11 cellular contexts compared by ENCODE assay signal in genomic region chr2:96143231-96143847, GRCh38. TPM values are rescaled to one million over a fixed set of nuclear protein-coding genes. Genes with fewer than 3 reads are reported as not detected.
DNase-seq lines count a peak whose midpoint lies in the region; ATAC-seq and TF ChIP-seq lines count a peak whose summit lies in the region.
"Had no signal": no experiment of that assay in that cellular context is flagged by ENCODE, and none has a peak within 500 bp of the region (broad histone marks: within the 10 kb centered on the region; RNA-seq: fewer than 3 reads in every experiment).

No MANE protein-coding gene starts in this region.

- DNase-seq in left cardiac atrium (peak; percentile 17), right atrium auricular region (ENCODE audit: low spot score) (no peak), immature natural killer cell (peak in 2 of 3 donors; percentile 47 to 48), SIG-M5 (lab: John Stamatoyannopoulos, UW) (no peak)
- no peak for DNase-seq in activated CD4-positive, alpha-beta T cell treated with anti-CD3 and anti-CD28 coated beads, Interleukin-2, amount 10 ng/mL, durations not matched to agents 7 days and 5 days
- DNase-seq: NCI-H1436 had no signal

- H3K4me3 ChIP-seq in right atrium auricular region: no peak overlapping the region
- H3K4me3 ChIP-seq in urinary bladder (ENCODE audit: low read depth, low read length): peak overlapping the region; percentile 61

- peak overlapping the region; percentile 92 for H3K4me3 Mint-ChIP-seq in activated CD4-positive, alpha-beta T cell treated with anti-CD3 and anti-CD28 coated beads, Interleukin-2, amount 10 ng/mL, durations not matched to agents 7 days and 5 days
- peak overlapping the region; percentile 90 to 95 (median 91) for H3K4me3 Mint-ChIP-seq in immature natural killer cell

- peaks cover 0 to 46% of the 10 kb centered on the region in 2 donors for H3K4me1 ChIP-seq in right atrium auricular region
- H3K4me1 ChIP-seq in urinary bladder (ENCODE audit: insufficient read depth): no peaks in the 10 kb centered on the region

- peak overlapping the region; percentile 96 for H3K27ac Mint-ChIP-seq in activated CD4-positive, alpha-beta T cell treated with anti-CD3 and anti-CD28 coated beads, Interleukin-2, amount 10 ng/mL, durations not matched to agents 7 days and 5 days
- peak overlapping the region; percentile 84 to 95 (median 90) for H3K27ac Mint-ChIP-seq in immature natural killer cell

- H3K36me3 ChIP-seq in right atrium auricular region (no peaks in the 10 kb centered on the region), urinary bladder (ENCODE audit: insufficient read depth) (no peaks in the 10 kb centered on the region)

- H3K9me3 ChIP-seq in right atrium auricular region: no peaks in the 10 kb centered on the region
- H3K9me3 ChIP-seq: heart right ventricle had no signal

- intact Hi-C loops in left cardiac atrium (cut with DNase I): no loop called here

- CTCF ChIA-PET in activated CD4-positive, alpha-beta T cell treated with anti-CD3 and anti-CD28 coated beads, Interleukin-2, amount 10 ng/mL, durations not matched to agents 7 days and 5 days (lab: Charles Lee): interaction anchor here (1.3 to 15.6 kb wide), 5 partner anchors 10 to 124 kb away, joined by 5 to 239 read pairs (median 6); no protein-coding TSS in a partner anchor

- no peaks in the 10 kb centered on the region for H3K27me3 Mint-ChIP-seq in activated CD4-positive, alpha-beta T cell treated with anti-CD3 and anti-CD28 coated beads, Interleukin-2, amount 10 ng/mL, durations not matched to agents 7 days and 5 days
- peaks cover 20 to 40% (median 26%) of the 10 kb centered on the region in 3 donors for H3K27me3 Mint-ChIP-seq in immature natural killer cell (ENCODE audit: low read depth in 3 of 3)

- WGBS in urinary bladder: 83% methylated on average over 10 of the region's 10 CpGs

- peaks cover 56% of the 10 kb centered on the region for H3K4me1 Mint-ChIP-seq in activated CD4-positive, alpha-beta T cell treated with anti-CD3 and anti-CD28 coated beads, Interleukin-2, amount 10 ng/mL, durations not matched to agents 7 days and 5 days
- peaks cover 63 to 79% of the 10 kb centered on the region in 2 donors for H3K4me1 Mint-ChIP-seq in immature natural killer cell

- POLR2A ChIA-PET in activated CD4-positive, alpha-beta T cell treated with anti-CD3 and anti-CD28 coated beads, Interleukin-2, amount 10 ng/mL, durations not matched to agents 7 days and 5 days (lab: Charles Lee): interaction anchor here (0.6 to 1.6 kb wide), 2 partner anchors 31 to 126 kb away, joined by 4 to 5 read pairs; no protein-coding TSS in a partner anchor

- H3K27ac ChIP-seq in right atrium auricular region (no peak overlapping the region), urinary bladder (ENCODE audit: low read depth) (no peak overlapping the region)

- H3K27me3 ChIP-seq in right atrium auricular region: no peaks in the 10 kb centered on the region

- peaks cover 14% of the 10 kb centered on the region for H3K36me3 Mint-ChIP-seq in activated CD4-positive, alpha-beta T cell treated with anti-CD3 and anti-CD28 coated beads, Interleukin-2, amount 10 ng/mL, durations not matched to agents 7 days and 5 days (ENCODE audit: low read depth)
- peaks cover 0 to 14% (median 4%) of the 10 kb centered on the region in 3 donors for H3K36me3 Mint-ChIP-seq in immature natural killer cell

- no peak for ATAC-seq in left cardiac atrium
- no peak for ATAC-seq in GM19328 (IDR thresholded peaks at IDR 0.05; ENCODE audit: unreplicated experiment)
- no peak for ATAC-seq in HG03342 (IDR thresholded peaks at IDR 0.05; ENCODE audit: unreplicated experiment)
- ATAC-seq: heart right ventricle had no signal

- TF ChIP-seq CTCF in right atrium auricular region (IDR thresholded peaks at IDR 0.05): no peak

- H3K9me3 Mint-ChIP-seq in activated CD4-positive, alpha-beta T cell treated with anti-CD3 and anti-CD28 coated beads, Interleukin-2, amount 10 ng/mL, durations not matched to agents 7 days and 5 days: no peaks in the 10 kb centered on the region
- H3K9me3 Mint-ChIP-seq in immature natural killer cell: no peaks in the 10 kb centered on the region

RNA-seq across cellular contexts. Expression of gene DUSP2, which starts 1.9 kb away (rescaled TPM):
- total RNA-seq in left cardiac atrium: 1 to 10 TPM; 1.6 to 2.4 TPM
- 1 to 10 TPM; 4.0 to 9.0 TPM for total RNA-seq in right atrium auricular region
- 10 to 100 TPM; 11.9 to 14.2 TPM for total RNA-seq in activated CD4-positive, alpha-beta T cell treated with anti-CD3 and anti-CD28 coated beads, Interleukin-2, amount 10 ng/mL, durations not matched to agents 7 days and 5 days
- polyA plus RNA-seq in immature natural killer cell: 100 to 1,000 TPM; 272 to 875 (median 555) TPM
- 18.5 TPM for total RNA-seq in urinary bladder
- polyA plus RNA-seq in urinary bladder: 18.1 TPM

RNA-seq across cellular contexts. Expression of gene ASTL, which starts 5.0 kb away (rescaled TPM):
- total RNA-seq in left cardiac atrium (not detected), right atrium auricular region (not detected), urinary bladder (0.85 TPM)
- total RNA-seq in activated CD4-positive, alpha-beta T cell treated with anti-CD3 and anti-CD28 coated beads, Interleukin-2, amount 10 ng/mL, durations not matched to agents 7 days and 5 days: under 1 TPM in 1 of 2 experiments, not detected in 1; 0.22 TPM
- polyA plus RNA-seq in immature natural killer cell (not detected), urinary bladder (0.09 TPM)
- total RNA-seq: heart right ventricle; T-helper 2 cell treated with Interferon-gamma antibody and Interleukin-4, amounts not matched to agents 100 ng/mL and 5 ng/mL, for 36 hours had no signal

RNA-seq across cellular contexts. Expression of gene ADRA2B, which starts 27.0 kb away (rescaled TPM):
- total RNA-seq in left cardiac atrium (1 to 10 TPM; 1.6 to 2.3 TPM), right atrium auricular region (1 to 10 TPM in 1 of 2 donors, under 1 TPM in 1; 0.47 to 1.4 TPM), urinary bladder (1.6 TPM)
- under 1 TPM in 1 of 2 experiments, not detected in 1; 0.06 TPM for total RNA-seq in activated CD4-positive, alpha-beta T cell treated with anti-CD3 and anti-CD28 coated beads, Interleukin-2, amount 10 ng/mL, durations not matched to agents 7 days and 5 days
- polyA plus RNA-seq in immature natural killer cell (under 1 TPM in 1 of 3 donors, not detected in 2; 0.83 TPM), urinary bladder (1.2 TPM)

Comparison
In these comparisons a context has a peak if more than half of its experiments do, and no peak if none do; other contexts are left out.
1. DNase-seq: peak in left cardiac atrium (single experiment) and immature natural killer cell (2 of 3); none in right atrium auricular region (single experiment), activated CD4-positive, alpha-beta T cell treated with anti-CD3 and anti-CD28 coated beads, Interleukin-2, amount 10 ng/mL, durations not matched to agents 7 days and 5 days (single experiment) and SIG-M5 (single experiment).